19 cellular contexts compared by ENCODE assay signal in genomic region chr5:168696611-168697010, GRCh38.
"Had no signal": no experiment of that assay in that cellular context is flagged by ENCODE, and none has a peak within 500 bp of the region (broad histone marks: within the 10 kb centered on the region; RNA-seq: fewer than 3 reads in every experiment).

No MANE protein-coding gene starts in this region.

- H3K9me3 ChIP-seq: left ventricle myocardium inferior, SK-N-SH, thyroid gland had no signal

- H3K9ac ChIP-seq: SK-N-SH had no signal

- H3K36me3 ChIP-seq: left ventricle myocardium inferior, thyroid gland had no signal

- H3K4me3 Mint-ChIP-seq: activated naive CD8-positive, alpha-beta T cell treated with anti-CD3 and anti-CD28 coated beads for 36 hours; immature natural killer cell; nephron progenitor cell; stimulated activated naive CD8-positive, alpha-beta T cell treated with anti-CD3 and anti-CD28 coated beads, Interleukin-15, Interleukin-2, amounts not matched to agents 100 ng/mL and 50 ng/mL, for 24 hours had no signal

- H3K27me3 Mint-ChIP-seq: activated naive CD8-positive, alpha-beta T cell treated with anti-CD3 and anti-CD28 coated beads for 36 hours; stimulated activated naive CD8-positive, alpha-beta T cell treated with anti-CD3 and anti-CD28 coated beads, Interleukin-15, Interleukin-2, amounts not matched to agents 100 ng/mL and 50 ng/mL, for 24 hours had no signal

- H3K9me3 Mint-ChIP-seq: activated naive CD8-positive, alpha-beta T cell treated with anti-CD3 and anti-CD28 coated beads for 36 hours; activated T-helper 2 cell treated with anti-CD3 and anti-CD28 coated beads, Interferon-gamma antibody, Interleukin-2, Interleukin-4, amounts not matched to agents 10 μg/mL and 5 μg/mL and 100 μg/mL, durations not matched to agents 14 hours and 24 hours and 36 hours; immature natural killer cell; nephron progenitor cell; stimulated activated naive CD8-positive, alpha-beta T cell treated with anti-CD3 and anti-CD28 coated beads, Interleukin-15, Interleukin-2, amounts not matched to agents 100 ng/mL and 50 ng/mL, for 24 hours had no signal

- H3K36me3 Mint-ChIP-seq: activated naive CD8-positive, alpha-beta T cell treated with anti-CD3 and anti-CD28 coated beads for 36 hours; immature natural killer cell had no signal

- DNase-seq: activated CD4-positive, alpha-beta T cell treated with anti-CD3 and anti-CD28 coated beads for 1 hour; activated naive CD4-positive, alpha-beta T cell; activated naive CD8-positive, alpha-beta T cell treated with anti-CD3 and anti-CD28 coated beads for 36 hours; activated T-cell treated with anti-CD3 and anti-CD28 coated beads, Interleukin-2, amount 50 U/mL, for 1 hour; amniotic stem cell; foreskin melanocyte; glutamatergic neuron; immature natural killer cell; left ventricle myocardium inferior; nephron progenitor cell; occipital lobe; posterior cingulate gyrus; SK-N-SH; stimulated activated CD4-positive, alpha-beta T cell treated with anti-CD3 and anti-CD28 coated beads, Interleukin-4, amount 100 ng/mL, for 24 hours; substantia nigra; thyroid gland had no signal

- H3K4me1 ChIP-seq: thyroid gland had no signal

- H3K4me3 ChIP-seq: hepatocyte, left ventricle myocardium inferior, thyroid gland had no signal

- H3K27ac ChIP-seq: hepatocyte, left ventricle myocardium inferior, thyroid gland had no signal

- H3K27ac Mint-ChIP-seq: activated naive CD8-positive, alpha-beta T cell treated with anti-CD3 and anti-CD28 coated beads for 36 hours; activated T-helper 2 cell treated with anti-CD3 and anti-CD28 coated beads, Interferon-gamma antibody, Interleukin-2, Interleukin-4, amounts not matched to agents 10 μg/mL and 5 μg/mL and 100 μg/mL, durations not matched to agents 14 hours and 24 hours and 36 hours; immature natural killer cell; nephron progenitor cell; stimulated activated naive CD8-positive, alpha-beta T cell treated with anti-CD3 and anti-CD28 coated beads, Interleukin-15, Interleukin-2, amounts not matched to agents 100 ng/mL and 50 ng/mL, for 24 hours had no signal

- H3K4me2 ChIP-seq: hepatocyte, SK-N-SH had no signal

- H2AFZ ChIP-seq: hepatocyte had no signal

- H3K27me3 ChIP-seq: hepatocyte, thyroid gland had no signal

- H3K4me1 Mint-ChIP-seq: activated naive CD8-positive, alpha-beta T cell treated with anti-CD3 and anti-CD28 coated beads for 36 hours; immature natural killer cell had no signal
